ENCODE assay signal across 9 cellular contexts in the genomic region with DNA sequence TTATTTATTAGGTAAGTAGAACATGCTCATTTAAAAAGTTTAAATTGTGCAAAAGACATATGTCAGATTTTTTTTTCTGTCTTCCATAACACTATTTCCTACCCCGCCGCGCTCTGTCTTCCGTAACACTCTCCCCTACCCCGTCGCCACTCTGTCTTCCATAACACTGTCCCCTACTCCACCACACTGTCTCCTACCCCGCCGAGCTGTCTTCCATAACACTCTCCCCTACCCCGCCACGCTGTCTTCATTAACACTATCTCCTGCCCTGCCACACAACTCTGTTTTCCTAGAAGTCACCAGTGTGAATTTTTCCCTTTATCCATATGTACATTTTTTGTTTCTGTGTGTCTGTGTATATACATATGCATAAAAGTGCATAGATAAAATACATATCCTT. TPM values are rescaled to one million over a fixed set of nuclear protein-coding genes. Genes with fewer than 3 reads are reported as not detected.
DNase-seq lines count a peak whose midpoint lies in the region; ATAC-seq, FAIRE-seq and TF ChIP-seq lines count a peak whose summit lies in the region.
"Had no signal": no experiment of that assay in that cellular context is flagged by ENCODE, and none has a peak within 500 bp of the region (broad histone marks: within the 10 kb centered on the region; RNA-seq: fewer than 3 reads in every experiment).

No MANE protein-coding gene starts in this region.

- peaks cover 26% of the 10 kb centered on the region for H3K36me3 ChIP-seq in BE2C
- H3K36me3 ChIP-seq in HEK293 (ENCODE audit: control insufficient read depth in 2 of 2, insufficient read depth in 1 of 2, low read length in 2 of 2) = peaks cover 13 to 15% of the 10 kb centered on the region in 2 experiments; a peak in 2 of 3 replicates
- H3K36me3 ChIP-seq in GM12878 (ENCODE audit: control insufficient read depth in 2 of 2, insufficient read depth in 2 of 2, low read length in 1 of 2) = peaks cover 0 to 15% of the 10 kb centered on the region in 2 experiments; a peak in 2 of 4 replicates
- H3K36me3 ChIP-seq in lower lobe of right lung = peaks cover 29% of the 10 kb centered on the region

- in situ Hi-C loops in GM12878 (cut with MboI) = no loop called here

- H3K27ac ChIP-seq in HEK293 (ENCODE audit: extremely low read depth, low read depth, low read length) (no peak overlapping the region), GM12878 (ENCODE audit: control insufficient read depth, insufficient read depth) (no peak overlapping the region), lower lobe of right lung (no peak overlapping the region)

- WGBS in GM12878 (ENCODE audit: insufficient coverage, insufficient replicate concordance, low lambda C conversion rate, missing lambda C conversion rate) = 99% methylated on average over 10 of the region's 10 CpGs

- peak overlapping the region; percentile 77 for H3K4me2 ChIP-seq in GM12878 (ENCODE audit: control insufficient read depth, insufficient read depth)

- TF ChIP-seq CTCF in BE2C (IDR thresholded peaks at IDR 0.05; ENCODE audit: low read depth, low read length) (no peak), HEK293 (tag by site-specific recombination; IDR thresholded peaks at IDR 0.05) (no peak), GM12878 (IDR thresholded peaks at IDR 0.05 in 2 of 3, conservative IDR thresholded peaks at IDR 0.05 in 1 of 3; ENCODE audit: control insufficient read depth in 2 of 3, extremely low read depth in 1 of 3, insufficient read depth in 1 of 3, low read depth in 3 of 3, low read length in 3 of 3) (no peak), lower lobe of right lung (IDR thresholded peaks at IDR 0.05) (no peak)

- no peaks in the 10 kb centered on the region for H3K4me1 ChIP-seq in BE2C
- H3K4me1 ChIP-seq in HEK293 (ENCODE audit: control insufficient read depth, insufficient read depth, low read length) = no peaks in the 10 kb centered on the region
- H3K4me1 ChIP-seq in GM12878 (ENCODE audit: control insufficient read depth, insufficient read depth, low read length) = no peaks in the 10 kb centered on the region; the same call in 1 of the 2 replicates
- peaks cover 19% of the 10 kb centered on the region for H3K4me1 ChIP-seq in lower lobe of right lung

- no peaks in the 10 kb centered on the region for H3K9me3 ChIP-seq in BE2C
- no peaks in the 10 kb centered on the region for H3K9me3 ChIP-seq in HEK293 (ENCODE audit: control insufficient read depth, insufficient read depth, low read depth, low read length)
- H3K9me3 ChIP-seq in GM12878 (replicated peaks; ENCODE audit: control insufficient read depth, insufficient read depth, low read length) = no peaks in the 10 kb centered on the region
- H3K9me3 ChIP-seq in lower lobe of right lung = no peaks in the 10 kb centered on the region

- no peak for TF ChIP-seq EP300 in GM12878 (IDR thresholded peaks at IDR 0.05; ENCODE audit: borderline replicate concordance in 1 of 2, control insufficient read depth in 1 of 2, low read depth in 2 of 2, low read length in 2 of 2)

- no peak for TF ChIP-seq POLR2A in GM12878 (IDR thresholded peaks at IDR 0.05; ENCODE audit: low read depth, low read length)

- H3K4me3 ChIP-seq in BE2C (ENCODE audit: low read depth, low read length) = peak overlapping the region; percentile 28
- H3K4me3 ChIP-seq in HEK293 (ENCODE audit: low read depth, low read length) = no peak overlapping the region
- peak overlapping the region; percentile 60 for H3K4me3 ChIP-seq in GM12878
- peak overlapping the region; percentile 84 for H3K4me3 ChIP-seq in lower lobe of right lung

- no peak overlapping the region for H3K9ac ChIP-seq in GM12878 (ENCODE audit: control insufficient read depth, insufficient read depth, low read length)

- RAD21 ChIA-PET in GM12878 (lab: Charles Lee; ENCODE audit: unreplicated experiment) = no interaction called here

- no peak for TF ChIP-seq RAD21 in GM12878 (IDR thresholded peaks at IDR 0.05; ENCODE audit: insufficient read depth, low read depth, low read length)

- CTCF ChIA-PET in HEK293 (lab: Yijun Ruan, JAX) = interaction anchor here (0.6 kb wide), 1 partner anchor 35 kb away, joined by 3 read pairs; no protein-coding TSS in a partner anchor
- CTCF ChIA-PET in GM12878 (lab: Yijun Ruan, JAX) = interaction anchor here (1.0 to 3.7 kb wide), 3 partner anchors 11 to 201 kb away, joined by 3 to 24 read pairs (median 3); no protein-coding TSS in a partner anchor

- no peak overlapping the region for H2AFZ ChIP-seq in GM12878 (ENCODE audit: control insufficient read depth, low read depth, low read length)

- intact Hi-C loops in GM12878 (cut with micrococcal nuclease; ENCODE audit: unreplicated experiment) (loop anchor here (2.0 kb wide), 1 partner anchor 123 kb away; no protein-coding TSS in a partner anchor), lower lobe of right lung (cut with DNase I) (no loop called here)

- SMC1A ChIA-PET in GM12878 (lab: Charles Lee; ENCODE audit: uncharacterized antibody, unreplicated experiment) = interaction anchor here (0.7 to 5.3 kb wide), 8 partner anchors 8 to 151 kb away, joined by 3 to 33 read pairs (median 3); no protein-coding TSS in a partner anchor

- peaks cover 93% of the 10 kb centered on the region for H3K79me2 ChIP-seq in GM12878 (ENCODE audit: control insufficient read depth, insufficient read depth, low read length)

- no peak for ATAC-seq in GM12878
- no peak for ATAC-seq in lower lobe of right lung
- no peak for ATAC-seq in GM19397 (IDR thresholded peaks at IDR 0.05; ENCODE audit: unreplicated experiment)
- no peak for ATAC-seq in esophagus mucosa
- ATAC-seq in HG03108 (IDR thresholded peaks at IDR 0.05; ENCODE audit: unreplicated experiment) = no peak

- DNase-seq in BE2C (no peak), GM12878 (ENCODE audit: low read depth, low spot score) (no peak), lower lobe of right lung (no peak), RPMI8226 (no peak)
- DNase-seq: effector memory CD4-positive, alpha-beta T cell had no signal

- H4K20me1 ChIP-seq in GM12878 (ENCODE audit: control insufficient read depth, insufficient read depth) = no peaks in the 10 kb centered on the region

- no peak for FAIRE-seq in GM12878 (lab: Jason Lieb, UNC)

- no TSS peak for BruUV-seq in GM12878 (replicated peaks; lab: Mats Ljungman, UMichigan)

- H3K27me3 ChIP-seq in BE2C (no peaks in the 10 kb centered on the region), GM12878 (replicated peaks in 1 of 2; ENCODE audit: control insufficient read depth in 2 of 2, insufficient read depth in 2 of 2, low read length in 1 of 2) (no peaks in the 10 kb centered on the region), lower lobe of right lung (ENCODE audit: low read depth) (no peaks in the 10 kb centered on the region)

- POLR2A ChIA-PET in HEK293 (lab: Yijun Ruan, JAX) (no interaction called here), GM12878 (lab: Charles Lee) (interaction anchor here (0.7 to 3.3 kb wide), 3 partner anchors 11 to 132 kb away, joined by 4 to 13 read pairs (median 6); no protein-coding TSS in a partner anchor)

TF ChIP-seq in HEK293, 187 proteins besides CTCF, POLR2A, EP300 and RAD21 (continues in another document):
- TF ChIP-seq ZNF19 (tag by site-specific recombination; IDR thresholded peaks at IDR 0.05; ENCODE audit: low read depth) (no peak), ZNF600 (tag by site-specific recombination; IDR thresholded peaks at IDR 0.05) (peak; percentile 100)

TF ChIP-seq in GM12878, 131 proteins besides CTCF, POLR2A, EP300 and RAD21 (continues in another document):
- no peak for TF ChIP-seq HCFC1 (IDR thresholded peaks at IDR 0.05; ENCODE audit: low read length)
- no peak for TF ChIP-seq ZNF384 (IDR thresholded peaks at IDR 0.05; ENCODE audit: borderline replicate concordance, low read depth, low read length)

RNA-seq across cellular contexts. Expression of gene MSMO1, which starts 4.4 kb away (rescaled TPM):
- 14.8 TPM for polyA plus RNA-seq in BE2C (2012; ENCODE audit: insufficient read depth, insufficient read length, low read depth)
- total RNA-seq in GM12878 (2013; cell fraction: nucleolus; rRNA removed) = 129 and 138 TPM in 2 replicates
- total RNA-seq in GM12878 (2014; rRNA removed) (121 and 184 TPM in 2 replicates), GM12878 (2014; rRNA removed; fragmentation: Illumina TruSeq; extraction: Trizol) (110 and 118 TPM in 2 replicates), GM12878 (2021) (63.6 and 67.6 TPM in 2 replicates), lower lobe of right lung (138 TPM), esophagus mucosa (173 TPM)
- polyA plus RNA-seq in GM12878 (2011; ENCODE audit: low read depth) = 20.0 TPM
- polyA plus RNA-seq in GM12878 (2011; rRNA removed) (168 and 274 TPM in 2 replicates), GM12878 (2014; fragmentation: Illumina TruSeq; extraction: Trizol) (109 and 157 TPM in 2 replicates), GM12878 (2014; fragmentation: Nextera tagmentation; extraction: Ambion mirVana) (100 to 1,000 TPM; 101 to 136 TPM), GM12878 (2014; rRNA removed) (75.5 and 98.4 TPM in 2 replicates), GM12878 (2016; fragmentation: Nextera tagmentation; extraction: Ambion mirVana) (10 to 100 TPM; 68.3 to 80.7 TPM)
- 68.3 and 83.0 TPM in 2 replicates for polyA plus RNA-seq in GM12878 (2011; cell fraction: cytosol; rRNA removed)
- 44.5 and 47.6 TPM in 2 replicates for polyA plus RNA-seq in GM12878 (2011; cell fraction: nucleus; rRNA removed)
- 35.5 and 64.6 TPM in 2 replicates for polyA plus RNA-seq in GM12878 (2012)
- 77.1 and 79.8 TPM in 2 replicates for polyA minus RNA-seq in GM12878 (2011; rRNA and poly(A)+ RNA removed)
- 47.7 and 48.8 TPM in 2 replicates for polyA minus RNA-seq in GM12878 (2011; cell fraction: cytosol; rRNA and poly(A)+ RNA removed)
- 32.8 and 57.2 TPM in 2 replicates for polyA minus RNA-seq in GM12878 (2011; cell fraction: nucleus; rRNA and poly(A)+ RNA removed)

RNA-seq across cellular contexts. Expression of gene CPE, which starts 47.0 kb away (rescaled TPM):
- polyA plus RNA-seq in BE2C (2012; ENCODE audit: insufficient read depth, insufficient read length, low read depth) = 4.1 TPM
- total RNA-seq in GM12878 (2013; cell fraction: nucleolus; rRNA removed) = not detected in 2 replicates
- total RNA-seq in GM12878 (2014; rRNA removed) = not detected in 2 replicates
- total RNA-seq in GM12878 (2014; rRNA removed; fragmentation: Illumina TruSeq; extraction: Trizol) = not detected in 2 replicates
- total RNA-seq in GM12878 (2021) = not detected in 2 replicates
- not detected for polyA plus RNA-seq in GM12878 (2011; ENCODE audit: low read depth)
- polyA plus RNA-seq in GM12878 (2011; rRNA removed) = not detected in 2 replicates
- not detected in 2 replicates for polyA plus RNA-seq in GM12878 (2011; cell fraction: cytosol; rRNA removed)
- not detected in 2 replicates for polyA plus RNA-seq in GM12878 (2011; cell fraction: nucleus; rRNA removed)
- polyA plus RNA-seq in GM12878 (2012) = 0.06 TPM in 1 of 2 replicates, not detected in the other
- not detected in 2 replicates for polyA plus RNA-seq in GM12878 (2014; fragmentation: Illumina TruSeq; extraction: Trizol)
- under 1 TPM in 1 of 2 experiments, not detected in 1; 0.05 TPM for polyA plus RNA-seq in GM12878 (2014; fragmentation: Nextera tagmentation; extraction: Ambion mirVana)
- polyA plus RNA-seq in GM12878 (2014; rRNA removed) = not detected in 2 replicates
- under 1 TPM in 1 of 2 experiments, not detected in 1; 0.14 TPM for polyA plus RNA-seq in GM12878 (2016; fragmentation: Nextera tagmentation; extraction: Ambion mirVana)
- 0.05 TPM in 1 of 2 replicates, not detected in the other for polyA minus RNA-seq in GM12878 (2011; rRNA and poly(A)+ RNA removed)
- not detected in 2 replicates for polyA minus RNA-seq in GM12878 (2011; cell fraction: cytosol; rRNA and poly(A)+ RNA removed)
- polyA minus RNA-seq in GM12878 (2011; cell fraction: nucleus; rRNA and poly(A)+ RNA removed) = not detected in 2 replicates
- 36.9 TPM for total RNA-seq in lower lobe of right lung
- total RNA-seq in esophagus mucosa = 15.4 TPM

Comparison
In these comparisons a context has a peak if more than half of its experiments do, and no peak if none do; other contexts are left out.
1. RNA of gene CPE, which starts 47.0 kb away (total RNA-seq): 36.9 TPM in lower lobe of right lung (single experiment) and 15.4 TPM in esophagus mucosa (single experiment); not detected in GM12878; every median in the first group is over 10 times any median in the second.